Comparison of ENCODE assay signal across 11 cellular contexts in genomic region chr4:76197001-76197743, GRCh38. TPM values are rescaled to one million over a fixed set of nuclear protein-coding genes. Genes with fewer than 3 reads are reported as not detected.
A peak's percentile ranks its signal among the peaks of the same experiment; 100 is the strongest.
DNase-seq lines count a peak whose midpoint lies in the region; ATAC-seq and TF ChIP-seq lines count a peak whose summit lies in the region.
"Had no signal": no experiment of that assay in that cellular context is flagged by ENCODE, and none has a peak within 500 bp of the region (broad histone marks: within the 10 kb centered on the region; RNA-seq: fewer than 3 reads in every experiment).

No MANE protein-coding gene starts in this region.

- TF ChIP-seq POLR2A in upper lobe of left lung (IDR thresholded peaks at IDR 0.05) = no peak

- no peak for TF ChIP-seq EP300 in upper lobe of left lung (IDR thresholded peaks at IDR 0.05)

- H3K4me1 ChIP-seq in upper lobe of left lung = peaks cover 87 to 92% (median 89%) of the 10 kb centered on the region in 4 donors

- no peak for DNase-seq in activated T-cell treated with anti-CD3 and anti-CD28 coated beads, Interleukin-2, amount 50 U/mL, for 72 hours
- DNase-seq in activated T-cell treated with anti-CD3 and anti-CD28 coated beads for 4 hours (no peak), chondrocyte (ENCODE audit: low spot score) (no peak), myocyte (ENCODE audit: low read depth) (peak; percentile 39), upper lobe of left lung (no peak), KBM-7 (no peak)
- no peak for DNase-seq in activated CD4-positive, alpha-beta T cell treated with anti-CD3 and anti-CD28 coated beads for 4 hours
- DNase-seq: AML-193 had no signal

- WGBS in upper lobe of left lung, 2 donors = 75 to 77% methylated on average over 10 of the region's 10 CpGs

- in situ Hi-C loops in KBM-7 (cut with MboI; ENCODE audit: low pct_unique_long_range_greater_than_20kb, low sequenced_read_pairs) = no loop called here

- ATAC-seq in activated T-cell treated with anti-CD3 and anti-CD28 coated beads, Interleukin-2, amount 50 U/mL, for 72 hours (replicated peaks in 1 of 2) = no peak
- ATAC-seq in upper lobe of left lung (ENCODE audit: low FRiP score in 2 of 2) (no peak), GM18867 (IDR thresholded peaks at IDR 0.05; ENCODE audit: unreplicated experiment) (no peak)
- ATAC-seq: natural killer cell treated with Interleukin-12 subunit alpha and Interleukin-12 subunit beta and Interleukin-15 and Interleukin-18, amount 100 ng/mL, for 72 hours had no signal

- TF ChIP-seq CTCF in chondrocyte (IDR thresholded peaks at IDR 0.05) (no peak), upper lobe of left lung (IDR thresholded peaks at IDR 0.05) (no peak)

- peak overlapping the region; percentile 34 for H3K27ac Mint-ChIP-seq in activated T-cell treated with anti-CD3 and anti-CD28 coated beads, Interleukin-2, amount 50 U/mL, for 72 hours
- H3K27ac Mint-ChIP-seq in chondrocyte (ENCODE audit: unreplicated experiment) = peak overlapping the region; percentile 94

- peak overlapping the region; percentile 54 to 71 for H3K4me3 Mint-ChIP-seq in activated T-cell treated with anti-CD3 and anti-CD28 coated beads, Interleukin-2, amount 50 U/mL, for 72 hours
- no peak overlapping the region for H3K4me3 Mint-ChIP-seq in chondrocyte (ENCODE audit: unreplicated experiment)
- H3K4me3 Mint-ChIP-seq: natural killer cell treated with Interleukin-12 subunit alpha and Interleukin-12 subunit beta and Interleukin-15 and Interleukin-18, amount 100 ng/mL, for 72 hours had no signal

- peak overlapping the region; percentile 69 to 88 (median 76) for H3K27ac ChIP-seq in upper lobe of left lung

- peaks cover 45% of the 10 kb centered on the region for H3K4me1 Mint-ChIP-seq in activated T-cell treated with anti-CD3 and anti-CD28 coated beads, Interleukin-2, amount 50 U/mL, for 72 hours (ENCODE audit: low read depth)
- peaks cover 62% of the 10 kb centered on the region for H3K4me1 Mint-ChIP-seq in chondrocyte (ENCODE audit: low read depth)

- H3K27me3 Mint-ChIP-seq in activated T-cell treated with anti-CD3 and anti-CD28 coated beads, Interleukin-2, amount 50 U/mL, for 72 hours (ENCODE audit: low read depth) = no peaks in the 10 kb centered on the region
- no peaks in the 10 kb centered on the region for H3K27me3 Mint-ChIP-seq in chondrocyte (ENCODE audit: low read depth)
- H3K27me3 Mint-ChIP-seq: IgD-negative memory B cell; natural killer cell treated with Interleukin-12 subunit alpha and Interleukin-12 subunit beta and Interleukin-15 and Interleukin-18, amount 100 ng/mL, for 72 hours had no signal

- peaks cover 1 to 2% of the 10 kb centered on the region in 2 donors for H3K9me3 Mint-ChIP-seq in activated T-cell treated with anti-CD3 and anti-CD28 coated beads, Interleukin-2, amount 50 U/mL, for 72 hours
- no peaks in the 10 kb centered on the region for H3K9me3 Mint-ChIP-seq in chondrocyte (ENCODE audit: low read depth)
- H3K9me3 Mint-ChIP-seq: natural killer cell treated with Interleukin-12 subunit alpha and Interleukin-12 subunit beta and Interleukin-15 and Interleukin-18, amount 100 ng/mL, for 72 hours had no signal

- H3K4me3 ChIP-seq in upper lobe of left lung = no peak overlapping the region

- peaks cover 0 to 34% (median 15%) of the 10 kb centered on the region in 4 donors for H3K36me3 ChIP-seq in upper lobe of left lung

- H3K9me3 ChIP-seq in upper lobe of left lung = peaks cover 0 to 6% (median 0%) of the 10 kb centered on the region in 4 donors

- H3K36me3 Mint-ChIP-seq in activated T-cell treated with anti-CD3 and anti-CD28 coated beads, Interleukin-2, amount 50 U/mL, for 72 hours (ENCODE audit: insufficient read depth in 2 of 2) = peaks cover 1 to 11% of the 10 kb centered on the region in 2 donors
- peaks cover 23% of the 10 kb centered on the region for H3K36me3 Mint-ChIP-seq in chondrocyte (ENCODE audit: low read depth)

- H3K27me3 ChIP-seq in upper lobe of left lung = no peaks in the 10 kb centered on the region

RNA-seq across cellular contexts. Expression of gene SCARB2, which starts 16.5 kb away (rescaled TPM):
- total RNA-seq in activated T-cell treated with anti-CD3 and anti-CD28 coated beads, Interleukin-2, amount 50 U/mL, for 72 hours = 1 to 10 TPM; 5.1 to 8.1 TPM
- total RNA-seq in chondrocyte (145 to 165 TPM (median 155 TPM) in 3 replicates), myocyte (208 and 216 TPM in 2 replicates), upper lobe of left lung (100 to 1,000 TPM; 103 to 190 (median 174) TPM)
- 140 TPM for polyA plus RNA-seq in myocyte (2012)

RNA-seq across cellular contexts. Expression of gene NUP54, which starts 49.0 kb away (rescaled TPM):
- 10 to 100 TPM; 51.3 to 51.9 TPM for total RNA-seq in activated T-cell treated with anti-CD3 and anti-CD28 coated beads, Interleukin-2, amount 50 U/mL, for 72 hours
- total RNA-seq in chondrocyte (26.1 to 41.5 TPM (median 27.3 TPM) in 3 replicates), myocyte (19.4 and 20.8 TPM in 2 replicates), upper lobe of left lung (10 to 100 TPM; 13.7 to 42.0 (median 29.4) TPM)
- 9.7 TPM for polyA plus RNA-seq in myocyte (2012)

RNA-seq across cellular contexts. Expression of gene FAM47E, which starts 54.3 kb away (rescaled TPM):
- not detected for total RNA-seq in activated T-cell treated with anti-CD3 and anti-CD28 coated beads, Interleukin-2, amount 50 U/mL, for 72 hours
- total RNA-seq in chondrocyte = 0.73 to 1.2 TPM (median 0.92 TPM) in 3 replicates
- 0.13 and 0.21 TPM in 2 replicates for total RNA-seq in myocyte
- polyA plus RNA-seq in myocyte (2012) = 0.28 TPM
- total RNA-seq in upper lobe of left lung = 10 to 100 TPM in 2 of 6 donors, 1 to 10 TPM in 4; 4.0 to 17.5 (median 6.5) TPM
- total RNA-seq: natural killer cell treated with Interleukin-12 subunit alpha and Interleukin-12 subunit beta and Interleukin-15 and Interleukin-18, amount 100 ng/mL, for 72 hours had no signal
- polyA plus RNA-seq: IgD-negative memory B cell had no signal

Comparison
In these comparisons a context has a peak if more than half of its experiments do, and no peak if none do; other contexts are left out.
1. RNA of gene SCARB2, which starts 16.5 kb away (total RNA-seq): 208 to 216 TPM in myocyte, 103 to 190 TPM in upper lobe of left lung and 145 to 165 TPM in chondrocyte; 5.1 to 8.1 TPM in activated T-cell treated with anti-CD3 and anti-CD28 coated beads, Interleukin-2, amount 50 U/mL, for 72 hours; every median in the first group is over 10 times any median in the second.